Comparison of ENCODE assay signal across 1 cellular context in genomic region chr7:32495298-32496051, GRCh38.
TF ChIP-seq lines count a peak whose summit lies in the region.

Gene AVL9 (plus strand): TSS chr7:32495489. CDS start chr7:32495710, 221 bp downstream.

TF ChIP-seq in HepG2, 621 proteins besides CTCF, POLR2A, EP300 and RAD21 (continued from another document and continues in another):
- peak; percentile 75; the same call in 1 of the 2 replicates for TF ChIP-seq NFAT5 (CRISPR knock-in tag; IDR thresholded peaks at IDR 0.05)
- TF ChIP-seq ZNF619 (CRISPR knock-in tag; IDR thresholded peaks at IDR 0.05) = no peak
- TF ChIP-seq ZMAT5 (CRISPR knock-in tag; IDR thresholded peaks at IDR 0.05; ENCODE audit: borderline replicate concordance, low read depth) = no peak
- no peak; the same call in 1 of the 2 replicates for TF ChIP-seq ARHGAP35 (CRISPR knock-in tag; IDR thresholded peaks at IDR 0.05; ENCODE audit: borderline replicate concordance)
- peak; percentile 60 for TF ChIP-seq FOXP4 (CRISPR knock-in tag; IDR thresholded peaks at IDR 0.05)
- no peak for TF ChIP-seq EZH2 (conservative IDR thresholded peaks at IDR 0.05; ENCODE audit: low read depth, low read length)
- no peak for TF ChIP-seq TRIM22 (IDR thresholded peaks at IDR 0.05)
- TF ChIP-seq ZSCAN9 (CRISPR knock-in tag; IDR thresholded peaks at IDR 0.05; ENCODE audit: borderline replicate concordance) = peak; percentile 89
- TF ChIP-seq GATAD2A (CRISPR knock-in tag; IDR thresholded peaks at IDR 0.05) = 0 out of 2 replicates have a peak, but pooled peaks have one; percentile 25
- TF ChIP-seq GABPA (IDR thresholded peaks at IDR 0.05; ENCODE audit: low read depth, low read length) = peak; percentile 70
- peak; percentile 71 for TF ChIP-seq GABPA (CRISPR knock-in tag; IDR thresholded peaks at IDR 0.05; ENCODE audit: low read depth)
- no peak for TF ChIP-seq SMARCC2 (IDR thresholded peaks at IDR 0.05)
- no peak for TF ChIP-seq RFX1 (IDR thresholded peaks at IDR 0.05)
- peak; percentile 19; the same call in 1 of the 2 replicates for TF ChIP-seq ZNF552 (CRISPR knock-in tag; IDR thresholded peaks at IDR 0.05; ENCODE audit: borderline replicate concordance)
- peak; percentile 96 for TF ChIP-seq SAP130 (CRISPR knock-in tag; IDR thresholded peaks at IDR 0.05; ENCODE audit: low read depth)
- TF ChIP-seq HNRNPUL1 (IDR thresholded peaks at IDR 0.05; ENCODE audit: low read depth, low read length) = peak; percentile 62; the same call in 1 of the 2 replicates
- TF ChIP-seq ZNF3 (CRISPR knock-in tag; IDR thresholded peaks at IDR 0.05) = no peak
- 0 out of 2 replicates have a peak, but pooled peaks have one; percentile 67 for TF ChIP-seq ZNF142 (CRISPR knock-in tag; IDR thresholded peaks at IDR 0.05)
- TF ChIP-seq NFKBIZ (CRISPR knock-in tag; IDR thresholded peaks at IDR 0.05) = no peak
- peak; percentile 84 for TF ChIP-seq ASH2L (IDR thresholded peaks at IDR 0.05; ENCODE audit: insufficient read length, low read depth, low read length)
- TF ChIP-seq ZNF235 (CRISPR knock-in tag; IDR thresholded peaks at IDR 0.05; ENCODE audit: borderline replicate concordance) = no peak
- TF ChIP-seq ZNF362 (CRISPR knock-in tag; IDR thresholded peaks at IDR 0.05; ENCODE audit: borderline replicate concordance) = 0 out of 2 replicates have a peak, but pooled peaks have one; percentile 37
- TF ChIP-seq TBP (CRISPR knock-in tag; IDR thresholded peaks at IDR 0.05) = no peak
- no peak for TF ChIP-seq DMTF1 (CRISPR knock-in tag; IDR thresholded peaks at IDR 0.05)
- TF ChIP-seq KAT8 (CRISPR knock-in tag; IDR thresholded peaks at IDR 0.05) = peak; percentile 93
